ENCODE assay signal across 22 cellular contexts in genomic region chr15:71791975-71792374, GRCh38. TPM values are rescaled to one million over a fixed set of nuclear protein-coding genes. Genes with fewer than 3 reads are reported as not detected.
"Had no signal": no experiment of that assay in that cellular context is flagged by ENCODE, and none has a peak within 500 bp of the region (broad histone marks: within the 10 kb centered on the region; RNA-seq: fewer than 3 reads in every experiment).

No MANE protein-coding gene starts in this region.

- DNase-seq: activated CD8-positive, alpha-beta memory T cell treated with anti-CD3 and anti-CD28 coated beads, Interleukin-2, amount 50 U/mL, for 4 hours; activated CD8-positive, alpha-beta T cell treated with anti-CD3 and anti-CD28 coated beads, Interleukin-2, amount 10 ng/mL, durations not matched to agents 7 days and 5 days; activated effector memory CD4-positive, alpha-beta T cell treated with anti-CD3 and anti-CD28 coated beads, Interleukin-2, amount 50 U/mL, for 16 hours; activated T-cell treated with anti-CD3 and anti-CD28 coated beads, Interleukin-2, amount 50 U/mL, for 48 hours; amniotic stem cell; central memory CD4-positive, alpha-beta T cell; cortex of kidney; effector CD8-positive, alpha-beta T cell; heart right ventricle; nucleus accumbens; spleen; stimulated activated CD4-positive, alpha-beta T cell treated with anti-CD3 and anti-CD28 coated beads, Interleukin-1b, Interleukin-23, amount 100 ng/mL, for 48 hours; stomach; testis; WERI-Rb-1 had no signal

- H3K4me1 ChIP-seq: gastroesophageal sphincter, right atrium auricular region, spleen, stomach, testis had no signal

- H3K9me3 Mint-ChIP-seq: activated naive CD4-positive, alpha-beta T cell treated with anti-CD3 and anti-CD28 coated beads, Interleukin-2, amount 50 U/mL, for 72 hours; nephron; T-helper 1 cell treated with Interleukin-12 subunit alpha and Interleukin-12 subunit beta and Interleukin-4 antibody, amounts not matched to agents 30 μg/mL and 1 μg/mL, for 36 hours had no signal

- H3K27ac ChIP-seq: gastroesophageal sphincter, heart right ventricle, right atrium auricular region, spleen, stomach, testis, WERI-Rb-1 had no signal

- H3K4me3 ChIP-seq: body of pancreas, gastroesophageal sphincter, heart right ventricle, right atrium auricular region, spleen, stomach, testis had no signal

- H3K36me3 ChIP-seq: gastroesophageal sphincter, heart right ventricle, right atrium auricular region, spleen, stomach, WERI-Rb-1 had no signal

- H3K4me3 Mint-ChIP-seq: activated CD8-positive, alpha-beta T cell treated with anti-CD3 and anti-CD28 coated beads, Interleukin-2, amount 10 ng/mL, durations not matched to agents 7 days and 5 days; nephron; T-helper 1 cell treated with Interleukin-12 subunit alpha and Interleukin-12 subunit beta and Interleukin-4 antibody, amounts not matched to agents 30 μg/mL and 1 μg/mL, for 36 hours had no signal

- H3K27me3 ChIP-seq: body of pancreas, gastroesophageal sphincter, heart right ventricle, right atrium auricular region, spleen, stomach, testis had no signal

- ATAC-seq: activated CD8-positive, alpha-beta T cell treated with anti-CD3 and anti-CD28 coated beads, Interleukin-2, amount 10 ng/mL, durations not matched to agents 7 days and 5 days; activated naive CD4-positive, alpha-beta T cell treated with anti-CD3 and anti-CD28 coated beads, Interleukin-2, amount 50 U/mL, for 72 hours; gastroesophageal sphincter had no signal

- H3K9me3 ChIP-seq: body of pancreas, gastroesophageal sphincter, heart right ventricle, right atrium auricular region, spleen, stomach, testis had no signal

- H3K4me1 Mint-ChIP-seq: nephron had no signal

- H3K36me3 Mint-ChIP-seq: activated naive CD4-positive, alpha-beta T cell treated with anti-CD3 and anti-CD28 coated beads, Interleukin-2, amount 50 U/mL, for 72 hours had no signal

- H3K27ac Mint-ChIP-seq: activated CD8-positive, alpha-beta T cell treated with anti-CD3 and anti-CD28 coated beads, Interleukin-2, amount 10 ng/mL, durations not matched to agents 7 days and 5 days; activated naive CD4-positive, alpha-beta T cell treated with anti-CD3 and anti-CD28 coated beads, Interleukin-2, amount 50 U/mL, for 72 hours; progenitor cell of endocrine pancreas; T-helper 1 cell treated with Interleukin-12 subunit alpha and Interleukin-12 subunit beta and Interleukin-4 antibody, amounts not matched to agents 30 μg/mL and 1 μg/mL, for 36 hours had no signal

RNA-seq across cellular contexts. Expression of gene NR2E3, which starts 18.4 kb away (rescaled TPM):
- total RNA-seq: activated CD8-positive, alpha-beta T cell treated with anti-CD3 and anti-CD28 coated beads, Interleukin-2, amount 10 ng/mL, durations not matched to agents 7 days and 5 days; activated naive CD4-positive, alpha-beta T cell treated with anti-CD3 and anti-CD28 coated beads, Interleukin-2, amount 50 U/mL, for 72 hours; gastroesophageal sphincter; progenitor cell of endocrine pancreas; right atrium auricular region had no signal
